ENCODE assay signal across 8 cellular contexts in genomic region chr16:66603537-66604375, GRCh38. TPM values are rescaled to one million over a fixed set of nuclear protein-coding genes. Genes with fewer than 3 reads are reported as not detected.
DNase-seq lines count a peak whose midpoint lies in the region; ATAC-seq and TF ChIP-seq lines count a peak whose summit lies in the region.

No MANE protein-coding gene starts in this region.

- WGBS in aorta, 2 donors = 5 to 6% methylated on average over 31 to 32 of the region's 32 CpGs

- TF ChIP-seq CTCF in CD8-positive, alpha-beta T cell (IDR thresholded peaks at IDR 0.05) = no peak
- TF ChIP-seq CTCF in RWPE2 (IDR thresholded peaks at IDR 0.05; ENCODE audit: poor library complexity, severe bottlenecking) (no peak), cardiac muscle cell (IDR thresholded peaks at IDR 0.05; ENCODE audit: low read depth, low read length) (no peak)

- POLR2A ChIA-PET in CD8-positive, alpha-beta T cell (lab: Charles Lee) = interaction anchor here (1.0 to 2.0 kb wide), 10 partner anchors 10 to 196 kb away, joined by 3 to 15 read pairs (median 7); partner anchors contain the start of gene CKLF

- DNase-seq in CD8-positive, alpha-beta T cell = peak; percentile 51 to 88 (median 75)
- DNase-seq in RWPE2 (ENCODE audit: low spot score) = no peak
- DNase-seq in activated effector memory CD4-positive, alpha-beta T cell treated with anti-CD3 and anti-CD28 coated beads, Interleukin-2, amount 50 U/mL, for 16 hours = peak; percentile 89
- peak; percentile 68 to 72 for DNase-seq in cardiac muscle cell (ENCODE audit: low read depth in 1 of 2, low spot score in 1 of 2)
- DNase-seq in aorta = peak; percentile 81 to 85

- H3K9ac ChIP-seq in rectal smooth muscle tissue (ENCODE audit: low read length) = peak overlapping the region; percentile 5

- peaks cover 33% of the 10 kb centered on the region for H3K4me1 ChIP-seq in CD8-positive, alpha-beta T cell (ENCODE audit: insufficient read depth, low read length)
- H3K4me1 ChIP-seq in RWPE2 (ENCODE audit: insufficient read depth, poor library complexity, severe bottlenecking) = peaks cover 8% of the 10 kb centered on the region
- H3K4me1 ChIP-seq in cardiac muscle cell (ENCODE audit: low read depth) = peaks cover 15% of the 10 kb centered on the region
- H3K4me1 ChIP-seq in rectal smooth muscle tissue (ENCODE audit: control insufficient read depth, insufficient read depth, low read length) = peaks cover 4% of the 10 kb centered on the region
- no peaks in the 10 kb centered on the region for H3K4me1 ChIP-seq in aorta (ENCODE audit: control insufficient read depth in 1 of 2, insufficient read depth in 2 of 2, low read length in 2 of 2)

- H3K27ac Mint-ChIP-seq in CD8-positive, alpha-beta T cell = peak overlapping the region; percentile 94

- CTCF ChIA-PET in CD8-positive, alpha-beta T cell (lab: Charles Lee) = interaction anchor here (0.9 to 3.7 kb wide), 8 partner anchors 14 to 197 kb away, joined by 3 to 15 read pairs (median 4); partner anchors contain the start of gene CKLF

- no peaks in the 10 kb centered on the region for H3K9me3 ChIP-seq in CD8-positive, alpha-beta T cell (ENCODE audit: low read length)
- H3K9me3 ChIP-seq in RWPE2 (ENCODE audit: severe bottlenecking) (no peaks in the 10 kb centered on the region), cardiac muscle cell (ENCODE audit: low read depth) (no peaks in the 10 kb centered on the region), aorta (ENCODE audit: control insufficient read depth, low read length) (no peaks in the 10 kb centered on the region)

- H3K4me3 ChIP-seq in CD8-positive, alpha-beta T cell (ENCODE audit: low read depth, low read length) = peak overlapping the region; percentile 68
- H3K4me3 ChIP-seq in RWPE2 (ENCODE audit: severe bottlenecking) (peak overlapping the region; percentile 88), cardiac muscle cell (peak overlapping the region; percentile 79), rectal smooth muscle tissue (ENCODE audit: low read length) (peak overlapping the region; percentile 76), aorta (ENCODE audit: low read length in 2 of 2) (peak overlapping the region; percentile 69 to 75)

- H3K4me3 Mint-ChIP-seq in CD8-positive, alpha-beta T cell = peak overlapping the region; percentile 97

- H3K9me3 Mint-ChIP-seq in CD8-positive, alpha-beta T cell = peaks cover 2% of the 10 kb centered on the region

- intact Hi-C loops in CD8-positive, alpha-beta T cell (cut with DNase I, micrococcal nuclease) = loop anchor here (1.0 to 5.0 kb wide), 9 partner anchors 13 to 269 kb away; partner anchors contain the start of genes CKLF (in 2 of the 2) and CMTM4 (in 1 of the 2)
- intact Hi-C loops in aorta (cut with DNase I) = loop anchor here (1.0 to 5.0 kb wide), 4 partner anchors 51 to 196 kb away; partner anchors contain the start of gene CKLF (in 1 of the 2)

- peaks cover 52% of the 10 kb centered on the region for H3K4me1 Mint-ChIP-seq in CD8-positive, alpha-beta T cell (ENCODE audit: low read depth)

- H3K36me3 Mint-ChIP-seq in CD8-positive, alpha-beta T cell = peaks cover 5% of the 10 kb centered on the region

- peak; percentile 70 for ATAC-seq in CD8-positive, alpha-beta T cell
- ATAC-seq in HG02870 (IDR thresholded peaks at IDR 0.05; ENCODE audit: unreplicated experiment) = peak; percentile 28
- peak; percentile 15; the same call in 2 of the 3 replicates for ATAC-seq in RWPE2 (ENCODE audit: low read depth)
- peak; percentile 37 for ATAC-seq in aorta (ENCODE audit: low FRiP score)
- no peak for ATAC-seq in HG03457 (IDR thresholded peaks at IDR 0.05; ENCODE audit: unreplicated experiment)

- peak overlapping the region; percentile 59 for H3K27ac ChIP-seq in CD8-positive, alpha-beta T cell (ENCODE audit: low read depth, low read length)
- H3K27ac ChIP-seq in RWPE2 (ENCODE audit: poor library complexity, severe bottlenecking) (peak overlapping the region; percentile 81), cardiac muscle cell (peak overlapping the region; percentile 36), rectal smooth muscle tissue (ENCODE audit: low read depth, low read length) (no peak overlapping the region), aorta (ENCODE audit: low read depth in 1 of 2, low read length in 2 of 2) (peak overlapping the region in 1 of 2 donors; percentile 20)

- no peaks in the 10 kb centered on the region for H3K27me3 ChIP-seq in CD8-positive, alpha-beta T cell (ENCODE audit: insufficient read depth, low read length)
- H3K27me3 ChIP-seq in RWPE2 (ENCODE audit: insufficient read depth, poor library complexity, severe bottlenecking) = no peaks in the 10 kb centered on the region
- no peaks in the 10 kb centered on the region for H3K27me3 ChIP-seq in cardiac muscle cell
- H3K27me3 ChIP-seq in rectal smooth muscle tissue (ENCODE audit: control insufficient read depth, insufficient read depth, low read length) = peaks cover 4% of the 10 kb centered on the region
- H3K27me3 ChIP-seq in aorta (ENCODE audit: control insufficient read depth in 1 of 2, insufficient read depth in 2 of 2, low read length in 1 of 2) = no peaks in the 10 kb centered on the region

- peaks cover under 1% of the 10 kb centered on the region for H3K36me3 ChIP-seq in CD8-positive, alpha-beta T cell (ENCODE audit: insufficient read depth, low read length)
- H3K36me3 ChIP-seq in RWPE2 (ENCODE audit: low read depth) = peaks cover 8% of the 10 kb centered on the region
- no peaks in the 10 kb centered on the region for H3K36me3 ChIP-seq in cardiac muscle cell
- H3K36me3 ChIP-seq in rectal smooth muscle tissue (ENCODE audit: control insufficient read depth, insufficient read depth, low read length) = no peaks in the 10 kb centered on the region
- no peaks in the 10 kb centered on the region for H3K36me3 ChIP-seq in aorta (ENCODE audit: control insufficient read depth in 1 of 2, insufficient read depth in 2 of 2, low read length in 1 of 2)

- H3K27me3 Mint-ChIP-seq in CD8-positive, alpha-beta T cell (ENCODE audit: low read depth) = no peaks in the 10 kb centered on the region

RNA-seq across cellular contexts. Expression of gene CMTM3, which starts 0.7 kb away (rescaled TPM):
- 10 to 100 TPM; 40.0 to 40.6 TPM for total RNA-seq in CD8-positive, alpha-beta T cell
- total RNA-seq in cardiac muscle cell (48.9 and 56.1 TPM in 2 replicates), aorta (10 to 100 TPM; 24.9 to 49.1 TPM)
- polyA plus RNA-seq in cardiac muscle cell (70.7 and 92.2 TPM in 2 replicates), aorta (10 to 100 TPM; 29.5 to 29.9 TPM)

RNA-seq across cellular contexts. Expression of gene CMTM2, which starts 24.5 kb away (rescaled TPM):
- total RNA-seq in CD8-positive, alpha-beta T cell = not detected
- total RNA-seq in cardiac muscle cell = not detected in 2 replicates
- 0.88 TPM in 1 of 2 replicates, not detected in the other for polyA plus RNA-seq in cardiac muscle cell
- total RNA-seq in aorta = 1 to 10 TPM in 1 of 2 donors, not detected in 1; 1.3 TPM
- polyA plus RNA-seq in aorta = not detected

RNA-seq across cellular contexts. Expression of gene CMTM1, which starts 37.5 kb away (rescaled TPM):
- under 1 TPM in 1 of 2 experiments, not detected in 1; 0.61 TPM for total RNA-seq in CD8-positive, alpha-beta T cell
- 1.2 and 2.0 TPM in 2 replicates for total RNA-seq in cardiac muscle cell
- polyA plus RNA-seq in cardiac muscle cell = 2.6 and 5.5 TPM in 2 replicates
- 1 to 10 TPM; 1.7 to 7.3 TPM for total RNA-seq in aorta
- polyA plus RNA-seq in aorta = 1 to 10 TPM in 1 of 2 donors, not detected in 1; 2.6 TPM

RNA-seq across cellular contexts. Expression of gene CKLF, which starts 51.4 kb away (rescaled TPM):
- total RNA-seq in CD8-positive, alpha-beta T cell = 10 to 100 TPM in 1 of 2 experiments, 1 to 10 TPM in 1; 7.9 to 11.1 TPM
- total RNA-seq in cardiac muscle cell (16.6 and 23.4 TPM in 2 replicates), aorta (10 to 100 TPM; 23.4 to 44.4 TPM)
- polyA plus RNA-seq in cardiac muscle cell (25.6 and 44.8 TPM in 2 replicates), aorta (10 to 100 TPM; 19.9 to 45.0 TPM)

RNA-seq across cellular contexts. Expression of gene TK2, which starts 53.8 kb away (rescaled TPM):
- 1 to 10 TPM; 3.3 to 4.4 TPM for total RNA-seq in CD8-positive, alpha-beta T cell
- total RNA-seq in cardiac muscle cell (19.8 and 20.2 TPM in 2 replicates), aorta (10 to 100 TPM; 27.4 to 43.4 TPM)
- polyA plus RNA-seq in cardiac muscle cell (18.2 and 20.9 TPM in 2 replicates), aorta (10 to 100 TPM; 18.9 to 30.3 TPM)
